ENCODE assay signal across 1 cellular context in the genomic region with DNA sequence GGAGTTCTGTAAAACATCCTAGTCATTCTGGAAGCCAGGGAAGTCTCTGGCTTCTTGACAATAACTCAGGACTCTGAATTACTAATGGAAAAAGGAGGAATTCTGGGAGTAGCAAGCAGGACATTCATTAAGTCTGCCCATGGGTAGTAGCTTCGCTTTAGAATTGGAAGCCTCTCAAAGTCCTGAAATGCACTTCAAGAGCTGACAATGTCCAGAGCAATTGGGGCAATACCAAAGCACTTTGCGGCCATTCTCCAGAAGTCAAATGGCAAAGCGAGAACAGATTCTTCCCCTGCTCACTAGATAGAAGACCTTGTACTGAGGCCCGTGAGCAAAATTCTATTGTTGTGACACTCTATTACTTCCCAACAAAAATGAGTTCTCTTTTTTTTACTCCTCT.
TF ChIP-seq lines count a peak whose summit lies in the region.

No MANE protein-coding gene starts in this region.

TF ChIP-seq in GM23338, 12 proteins besides CTCF, POLR2A, EP300 and RAD21 (continued from another document):
- TF ChIP-seq, protein P1, sequence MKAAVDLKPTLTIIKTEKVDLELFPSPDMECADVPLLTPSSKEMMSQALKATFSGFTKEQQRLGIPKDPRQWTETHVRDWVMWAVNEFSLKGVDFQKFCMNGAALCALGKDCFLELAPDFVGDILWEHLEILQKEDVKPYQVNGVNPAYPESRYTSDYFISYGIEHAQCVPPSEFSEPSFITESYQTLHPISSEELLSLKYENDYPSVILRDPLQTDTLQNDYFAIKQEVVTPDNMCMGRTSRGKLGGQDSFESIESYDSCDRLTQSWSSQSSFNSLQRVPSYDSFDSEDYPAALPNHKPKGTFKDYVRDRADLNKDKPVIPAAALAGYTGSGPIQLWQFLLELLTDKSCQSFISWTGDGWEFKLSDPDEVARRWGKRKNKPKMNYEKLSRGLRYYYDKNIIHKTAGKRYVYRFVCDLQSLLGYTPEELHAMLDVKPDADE (IDR thresholded peaks at IDR 0.05): no peak
- TF ChIP-seq STAT1 (IDR thresholded peaks at IDR 0.05; ENCODE audit: unreplicated experiment): no peak
- TF ChIP-seq, protein P2, sequence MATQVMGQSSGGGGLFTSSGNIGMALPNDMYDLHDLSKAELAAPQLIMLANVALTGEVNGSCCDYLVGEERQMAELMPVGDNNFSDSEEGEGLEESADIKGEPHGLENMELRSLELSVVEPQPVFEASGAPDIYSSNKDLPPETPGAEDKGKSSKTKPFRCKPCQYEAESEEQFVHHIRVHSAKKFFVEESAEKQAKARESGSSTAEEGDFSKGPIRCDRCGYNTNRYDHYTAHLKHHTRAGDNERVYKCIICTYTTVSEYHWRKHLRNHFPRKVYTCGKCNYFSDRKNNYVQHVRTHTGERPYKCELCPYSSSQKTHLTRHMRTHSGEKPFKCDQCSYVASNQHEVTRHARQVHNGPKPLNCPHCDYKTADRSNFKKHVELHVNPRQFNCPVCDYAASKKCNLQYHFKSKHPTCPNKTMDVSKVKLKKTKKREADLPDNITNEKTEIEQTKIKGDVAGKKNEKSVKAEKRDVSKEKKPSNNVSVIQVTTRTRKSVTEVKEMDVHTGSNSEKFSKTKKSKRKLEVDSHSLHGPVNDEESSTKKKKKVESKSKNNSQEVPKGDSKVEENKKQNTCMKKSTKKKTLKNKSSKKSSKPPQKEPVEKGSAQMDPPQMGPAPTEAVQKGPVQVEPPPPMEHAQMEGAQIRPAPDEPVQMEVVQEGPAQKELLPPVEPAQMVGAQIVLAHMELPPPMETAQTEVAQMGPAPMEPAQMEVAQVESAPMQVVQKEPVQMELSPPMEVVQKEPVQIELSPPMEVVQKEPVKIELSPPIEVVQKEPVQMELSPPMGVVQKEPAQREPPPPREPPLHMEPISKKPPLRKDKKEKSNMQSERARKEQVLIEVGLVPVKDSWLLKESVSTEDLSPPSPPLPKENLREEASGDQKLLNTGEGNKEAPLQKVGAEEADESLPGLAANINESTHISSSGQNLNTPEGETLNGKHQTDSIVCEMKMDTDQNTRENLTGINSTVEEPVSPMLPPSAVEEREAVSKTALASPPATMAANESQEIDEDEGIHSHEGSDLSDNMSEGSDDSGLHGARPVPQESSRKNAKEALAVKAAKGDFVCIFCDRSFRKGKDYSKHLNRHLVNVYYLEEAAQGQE (IDR thresholded peaks at IDR 0.05; ENCODE audit: unreplicated experiment): no peak
